Comparison of ENCODE assay signal across 1 cellular context in the genomic region with DNA sequence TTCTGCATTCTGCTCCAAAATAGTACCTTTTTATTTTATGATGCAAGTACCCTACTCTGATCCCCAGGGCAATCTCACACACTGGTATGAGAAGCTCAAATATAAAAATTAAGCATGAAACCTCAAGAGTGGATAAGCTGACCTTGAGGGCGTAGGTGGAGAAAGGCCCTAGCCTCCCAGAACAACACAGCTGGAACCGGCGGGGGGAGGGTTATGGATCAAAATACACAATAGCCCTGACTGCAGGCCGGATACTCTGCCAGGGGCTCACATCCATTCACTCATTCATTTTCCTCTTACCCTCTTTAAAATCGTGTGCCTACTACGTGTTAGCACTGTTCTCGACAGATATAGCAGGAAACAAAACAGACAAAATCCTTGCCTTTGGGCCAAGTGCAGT.
TF ChIP-seq lines count a peak whose summit lies in the region.

No MANE protein-coding gene starts in this region.

TF ChIP-seq in H1, 55 proteins besides CTCF, POLR2A, EP300 and RAD21:
- no peak for TF ChIP-seq PHF8 (conservative IDR thresholded peaks at IDR 0.05; ENCODE audit: low read depth, low read length)
- no peak for TF ChIP-seq CHD1 (IDR thresholded peaks at IDR 0.05; ENCODE audit: low read depth, low read length)
- no peak for TF ChIP-seq CREB1 (IDR thresholded peaks at IDR 0.05)
- TF ChIP-seq, protein P1, sequence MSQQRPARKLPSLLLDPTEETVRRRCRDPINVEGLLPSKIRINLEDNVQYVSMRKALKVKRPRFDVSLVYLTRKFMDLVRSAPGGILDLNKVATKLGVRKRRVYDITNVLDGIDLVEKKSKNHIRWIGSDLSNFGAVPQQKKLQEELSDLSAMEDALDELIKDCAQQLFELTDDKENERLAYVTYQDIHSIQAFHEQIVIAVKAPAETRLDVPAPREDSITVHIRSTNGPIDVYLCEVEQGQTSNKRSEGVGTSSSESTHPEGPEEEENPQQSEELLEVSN (IDR thresholded peaks at IDR 0.05): no peak
- TF ChIP-seq, protein P2, sequence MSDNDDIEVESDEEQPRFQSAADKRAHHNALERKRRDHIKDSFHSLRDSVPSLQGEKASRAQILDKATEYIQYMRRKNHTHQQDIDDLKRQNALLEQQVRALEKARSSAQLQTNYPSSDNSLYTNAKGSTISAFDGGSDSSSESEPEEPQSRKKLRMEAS (IDR thresholded peaks at IDR 0.05): no peak
